23 cellular contexts compared by ENCODE assay signal in genomic region chr5:150121448-150122157, GRCh38. TPM values are rescaled to one million over a fixed set of nuclear protein-coding genes. Genes with fewer than 3 reads are reported as not detected.
DNase-seq lines count a peak whose midpoint lies in the region; ATAC-seq, FAIRE-seq and TF ChIP-seq lines count a peak whose summit lies in the region.
"Had no signal": no experiment of that assay in that cellular context is flagged by ENCODE, and none has a peak within 500 bp of the region (broad histone marks: within the 10 kb centered on the region; RNA-seq: fewer than 3 reads in every experiment).

No MANE protein-coding gene starts in this region.

- intact Hi-C loops in heart left ventricle (cut with DNase I) (loop anchor here in 1 of 10 donors (10.0 kb wide), 1 partner anchor 233 kb away; the partner anchor contains the start of gene TCOF1), left ventricle myocardium superior (cut with micrococcal nuclease) (no loop called here), GM12878 (cut with micrococcal nuclease; ENCODE audit: unreplicated experiment) (no loop called here), upper lobe of right lung (cut with DNase I) (no loop called here)

- H3K4me1 ChIP-seq in heart left ventricle (peaks cover 0 to 28% (median 0%) of the 10 kb centered on the region in 12 donors), GM12878 (ENCODE audit: control insufficient read depth, insufficient read depth, low read length) (no peaks in the 10 kb centered on the region), upper lobe of right lung (peaks cover 6% of the 10 kb centered on the region)
- H3K4me1 ChIP-seq: gastroesophageal sphincter, SJCRH30 had no signal

- no TSS peak for BruUV-seq in GM12878 (replicated peaks; lab: Mats Ljungman, UMichigan)

- POLR2A ChIA-PET in GM12878 (lab: Charles Lee), result no interaction called here

- no peak for TF ChIP-seq POLR2A in heart left ventricle (IDR thresholded peaks at IDR 0.05)
- TF ChIP-seq POLR2A in GM12878 (IDR thresholded peaks at IDR 0.05; ENCODE audit: low read depth, low read length), result no peak

- no peaks in the 10 kb centered on the region for H4K20me1 ChIP-seq in GM12878 (ENCODE audit: control insufficient read depth, insufficient read depth)

- SMC1A ChIA-PET in GM12878 (lab: Charles Lee; ENCODE audit: uncharacterized antibody, unreplicated experiment), result interaction anchor here (0.6 to 1.5 kb wide), 5 partner anchors 9 to 171 kb away, joined by 3 to 6 read pairs (median 4); no protein-coding TSS in a partner anchor

- TF ChIP-seq CTCF in heart left ventricle (IDR thresholded peaks at IDR 0.05) (no peak), GM12878 (IDR thresholded peaks at IDR 0.05 in 2 of 3, conservative IDR thresholded peaks at IDR 0.05 in 1 of 3; ENCODE audit: control insufficient read depth in 2 of 3, extremely low read depth in 1 of 3, insufficient read depth in 1 of 3, low read depth in 3 of 3, low read length in 3 of 3) (no peak), upper lobe of right lung (IDR thresholded peaks at IDR 0.05) (no peak)

- in situ Hi-C loops in GM12878 (cut with MboI), result no loop called here

- TF ChIP-seq EP300 in GM12878 (IDR thresholded peaks at IDR 0.05; ENCODE audit: borderline replicate concordance in 1 of 2, control insufficient read depth in 1 of 2, low read depth in 2 of 2, low read length in 2 of 2), result no peak

- no peak for FAIRE-seq in GM12878 (lab: Jason Lieb, UNC)
- FAIRE-seq: G401.6 had no signal

- peaks cover 0 to 97% (median 47%) of the 10 kb centered on the region in 9 donors for H3K36me3 ChIP-seq in heart left ventricle
- no peaks in the 10 kb centered on the region for H3K36me3 ChIP-seq in GM12878 (ENCODE audit: control insufficient read depth in 2 of 2, insufficient read depth in 2 of 2, low read length in 1 of 2)
- peaks cover 52% of the 10 kb centered on the region for H3K36me3 ChIP-seq in upper lobe of right lung
- H3K36me3 ChIP-seq: neural progenitor cell, SJCRH30 had no signal

- 93 to 94% (median 94%) methylated on average over 14 of the region's 14 CpGs for WGBS in heart left ventricle, 4 donors
- WGBS in GM12878 (ENCODE audit: insufficient coverage, insufficient replicate concordance, low lambda C conversion rate, missing lambda C conversion rate), result 43% methylated on average over 14 of the region's 14 CpGs

- H3K27ac ChIP-seq in heart left ventricle, result peak overlapping the region in 1 of 12 donors; percentile 11
- H3K27ac ChIP-seq in GM12878 (ENCODE audit: control insufficient read depth, insufficient read depth), result no peak overlapping the region
- H3K27ac ChIP-seq in upper lobe of right lung, result no peak overlapping the region
- H3K27ac ChIP-seq: gastroesophageal sphincter, neural progenitor cell, SJCRH30, VCaP had no signal

- DNase-seq in heart left ventricle, result peak in 4 of 5 donors; percentile 9 to 37 (median 16)
- DNase-seq in left ventricle myocardium superior, result no peak
- DNase-seq in GM12878 (ENCODE audit: low read depth, low spot score), result no peak
- DNase-seq in mesenteric fat pad (ENCODE audit: low spot score), result peak; percentile 83
- DNase-seq in upper lobe of right lung, result peak; percentile 57
- no peak for DNase-seq in SIG-M5 (lab: John Stamatoyannopoulos, UW)
- no peak for DNase-seq in 8988T
- DNase-seq in activated CD4-positive, alpha-beta T cell treated with anti-CD3 and anti-CD28 coated beads, Interleukin-2, amount 50 U/mL, for 1 hour, result no peak
- DNase-seq: activated gamma-delta T cell, activated T-cell treated with anti-CD3 and anti-CD28 coated beads for 4 hours, DMS 273 treated with DMSO at 0.1 percent for 48 hours, KG1, midbrain, NCI-H2029, NCI-H345, SJCRH30 had no signal

- no peaks in the 10 kb centered on the region for H3K9me3 ChIP-seq in heart left ventricle
- no peaks in the 10 kb centered on the region for H3K9me3 ChIP-seq in GM12878 (replicated peaks; ENCODE audit: control insufficient read depth, insufficient read depth, low read length)
- H3K9me3 ChIP-seq in upper lobe of right lung, result no peaks in the 10 kb centered on the region
- H3K9me3 ChIP-seq: gastroesophageal sphincter, SJCRH30 had no signal

- CTCF ChIA-PET in GM12878 (lab: Yijun Ruan, JAX), result interaction anchor here (0.8 to 2.6 kb wide), 23 partner anchors 9 to 204 kb away, joined by 3 to 17 read pairs (median 4); no protein-coding TSS in a partner anchor

- H3K27me3 ChIP-seq in heart left ventricle (no peaks in the 10 kb centered on the region), GM12878 (replicated peaks in 1 of 2; ENCODE audit: control insufficient read depth in 2 of 2, insufficient read depth in 2 of 2, low read length in 1 of 2) (no peaks in the 10 kb centered on the region), upper lobe of right lung (no peaks in the 10 kb centered on the region)
- H3K27me3 ChIP-seq: gastroesophageal sphincter, neural progenitor cell, SJCRH30 had no signal

- H2AFZ ChIP-seq in GM12878 (ENCODE audit: control insufficient read depth, low read depth, low read length), result peak overlapping the region; percentile 56
- H2AFZ ChIP-seq: neural progenitor cell had no signal

- ATAC-seq in heart left ventricle (no peak), left ventricle myocardium superior (no peak), GM12878 (no peak), upper lobe of right lung (no peak)
- ATAC-seq: gastroesophageal sphincter had no signal

- no peak overlapping the region for H3K9ac ChIP-seq in GM12878 (ENCODE audit: control insufficient read depth, insufficient read depth, low read length)
- H3K9ac ChIP-seq: neural progenitor cell had no signal

- RAD21 ChIA-PET in GM12878 (lab: Charles Lee; ENCODE audit: unreplicated experiment), result interaction anchor here (0.6 to 1.7 kb wide), 6 partner anchors 39 to 146 kb away, joined by 3 to 4 read pairs (median 4); no protein-coding TSS in a partner anchor

- H3K4me3 ChIP-seq in heart left ventricle, result no peak overlapping the region
- no peak overlapping the region for H3K4me3 ChIP-seq in GM12878
- H3K4me3 ChIP-seq in upper lobe of right lung, result no peak overlapping the region
- H3K4me3 ChIP-seq: gastroesophageal sphincter, neural progenitor cell, SJCRH30 had no signal

- H3K4me2 ChIP-seq in GM12878 (ENCODE audit: control insufficient read depth, insufficient read depth), result no peak overlapping the region
- H3K4me2 ChIP-seq: neural progenitor cell had no signal

- no peaks in the 10 kb centered on the region for H3K79me2 ChIP-seq in GM12878 (ENCODE audit: control insufficient read depth, insufficient read depth, low read length)

- no peak for TF ChIP-seq RAD21 in GM12878 (IDR thresholded peaks at IDR 0.05; ENCODE audit: insufficient read depth, low read depth, low read length)

RNA-seq across cellular contexts. Expression of gene PDGFRB, which starts 34.0 kb away (rescaled TPM):
- 100 to 1,000 TPM in 3 of 9 donors, 10 to 100 TPM in 6; 28.3 to 112 (median 45.6) TPM for total RNA-seq in heart left ventricle
- polyA plus RNA-seq in heart left ventricle, result 10 to 100 TPM; 27.6 to 53.1 TPM
- 47.8 TPM for total RNA-seq in left ventricle myocardium superior
- total RNA-seq in GM12878 (2013; cell fraction: nucleolus; rRNA removed), result 33.8 and 34.4 TPM in 2 replicates
- 1.8 and 3.0 TPM in 2 replicates for total RNA-seq in GM12878 (2014; rRNA removed)
- total RNA-seq in GM12878 (2014; rRNA removed; fragmentation: Illumina TruSeq; extraction: Trizol), result 1.2 and 1.4 TPM in 2 replicates
- 2.2 and 3.3 TPM in 2 replicates for total RNA-seq in GM12878 (2021)
- 0.93 TPM for polyA plus RNA-seq in GM12878 (2011; ENCODE audit: low read depth)
- 0.64 and 0.65 TPM in 2 replicates for polyA plus RNA-seq in GM12878 (2011; rRNA removed)
- 0.87 and 1.5 TPM in 2 replicates for polyA plus RNA-seq in GM12878 (2011; cell fraction: cytosol; rRNA removed)
- 2.1 and 4.4 TPM in 2 replicates for polyA plus RNA-seq in GM12878 (2011; cell fraction: nucleus; rRNA removed)
- 2.0 and 2.7 TPM in 2 replicates for polyA plus RNA-seq in GM12878 (2012)
- 0.41 and 0.90 TPM in 2 replicates for polyA plus RNA-seq in GM12878 (2014; fragmentation: Illumina TruSeq; extraction: Trizol)
- polyA plus RNA-seq in GM12878 (2014; fragmentation: Nextera tagmentation; extraction: Ambion mirVana), result under 1 TPM; 0.02 to 0.16 TPM
- polyA plus RNA-seq in GM12878 (2014; rRNA removed), result 0.94 and 2.1 TPM in 2 replicates
- 1 to 10 TPM; 1.5 to 1.7 TPM for polyA plus RNA-seq in GM12878 (2016; fragmentation: Nextera tagmentation; extraction: Ambion mirVana)
- 2.6 and 2.8 TPM in 2 replicates for polyA minus RNA-seq in GM12878 (2011; rRNA and poly(A)+ RNA removed)
- polyA minus RNA-seq in GM12878 (2011; cell fraction: cytosol; rRNA and poly(A)+ RNA removed), result 0.94 and 1.6 TPM in 2 replicates
- 2.8 and 4.2 TPM in 2 replicates for polyA minus RNA-seq in GM12878 (2011; cell fraction: nucleus; rRNA and poly(A)+ RNA removed)
- total RNA-seq in mesenteric fat pad, result 201 TPM
- total RNA-seq in upper lobe of right lung, result 120 TPM
- total RNA-seq: CD4-positive, CD25-positive, alpha-beta regulatory T cell had no signal

RNA-seq across cellular contexts. Expression of gene CSF1R, which starts 35.2 kb away (rescaled TPM):
- total RNA-seq in heart left ventricle, result 100 to 1,000 TPM in 1 of 9 donors, 10 to 100 TPM in 6, 1 to 10 TPM in 2; 5.8 to 143 (median 12.0) TPM
- 1 to 10 TPM; 5.0 to 5.6 TPM for polyA plus RNA-seq in heart left ventricle
- 20.1 TPM for total RNA-seq in left ventricle myocardium superior
- 9.9 TPM in 2 replicates for total RNA-seq in GM12878 (2013; cell fraction: nucleolus; rRNA removed)
- 2.0 and 2.4 TPM in 2 replicates for total RNA-seq in GM12878 (2014; rRNA removed)
- 0.63 and 0.69 TPM in 2 replicates for total RNA-seq in GM12878 (2014; rRNA removed; fragmentation: Illumina TruSeq; extraction: Trizol)
- total RNA-seq in GM12878 (2021), result 3.6 and 4.4 TPM in 2 replicates
- polyA plus RNA-seq in GM12878 (2011; ENCODE audit: low read depth), result 0.34 TPM
- polyA plus RNA-seq in GM12878 (2011; rRNA removed), result 0.73 and 1.7 TPM in 2 replicates
- polyA plus RNA-seq in GM12878 (2011; cell fraction: cytosol; rRNA removed), result 2.0 and 2.1 TPM in 2 replicates
- 2.5 and 3.6 TPM in 2 replicates for polyA plus RNA-seq in GM12878 (2011; cell fraction: nucleus; rRNA removed)
- 0.64 and 0.76 TPM in 2 replicates for polyA plus RNA-seq in GM12878 (2012)
- polyA plus RNA-seq in GM12878 (2014; fragmentation: Illumina TruSeq; extraction: Trizol), result 0.97 and 2.3 TPM in 2 replicates
- under 1 TPM; 0.35 to 0.38 TPM for polyA plus RNA-seq in GM12878 (2014; fragmentation: Nextera tagmentation; extraction: Ambion mirVana)
- 2.8 and 3.2 TPM in 2 replicates for polyA plus RNA-seq in GM12878 (2014; rRNA removed)
- under 1 TPM; 0.47 to 0.79 TPM for polyA plus RNA-seq in GM12878 (2016; fragmentation: Nextera tagmentation; extraction: Ambion mirVana)
- polyA minus RNA-seq in GM12878 (2011; rRNA and poly(A)+ RNA removed), result 2.0 and 3.2 TPM in 2 replicates
- 0.80 and 0.83 TPM in 2 replicates for polyA minus RNA-seq in GM12878 (2011; cell fraction: cytosol; rRNA and poly(A)+ RNA removed)
- 0.48 and 1.2 TPM in 2 replicates for polyA minus RNA-seq in GM12878 (2011; cell fraction: nucleus; rRNA and poly(A)+ RNA removed)
- total RNA-seq in mesenteric fat pad, result 58.6 TPM
- total RNA-seq in upper lobe of right lung, result 48.7 TPM
- total RNA-seq: CD4-positive, CD25-positive, alpha-beta regulatory T cell; pulmonary artery endothelial cell had no signal

RNA-seq across cellular contexts. Expression of gene CDX1, which starts 45.0 kb away (rescaled TPM):
- total RNA-seq in heart left ventricle (under 1 TPM in 2 of 9 donors, not detected in 7; 0.29 TPM), left ventricle myocardium superior (not detected), GM12878 (2014; rRNA removed) (not detected in 2 replicates), GM12878 (2014; rRNA removed; fragmentation: Illumina TruSeq; extraction: Trizol) (not detected in 2 replicates), GM12878 (2021) (not detected in 2 replicates), mesenteric fat pad (0.35 TPM), upper lobe of right lung (not detected)
- polyA plus RNA-seq in heart left ventricle (under 1 TPM in 1 of 2 donors, not detected in 1; 0.17 TPM), GM12878 (2011; rRNA removed) (not detected in 2 replicates), GM12878 (2014; fragmentation: Illumina TruSeq; extraction: Trizol) (not detected in 2 replicates), GM12878 (2014; fragmentation: Nextera tagmentation; extraction: Ambion mirVana) (not detected), GM12878 (2014; rRNA removed) (not detected in 2 replicates), GM12878 (2016; fragmentation: Nextera tagmentation; extraction: Ambion mirVana) (not detected)
- not detected in 2 replicates for total RNA-seq in GM12878 (2013; cell fraction: nucleolus; rRNA removed)
- polyA plus RNA-seq in GM12878 (2011; ENCODE audit: low read depth), result not detected
- not detected in 2 replicates for polyA plus RNA-seq in GM12878 (2011; cell fraction: cytosol; rRNA removed)
- polyA plus RNA-seq in GM12878 (2011; cell fraction: nucleus; rRNA removed), result not detected in 2 replicates
- polyA plus RNA-seq in GM12878 (2012), result not detected in 2 replicates
- not detected in 2 replicates for polyA minus RNA-seq in GM12878 (2011; rRNA and poly(A)+ RNA removed)
- polyA minus RNA-seq in GM12878 (2011; cell fraction: cytosol; rRNA and poly(A)+ RNA removed), result not detected in 2 replicates
- not detected in 2 replicates for polyA minus RNA-seq in GM12878 (2011; cell fraction: nucleus; rRNA and poly(A)+ RNA removed)
- total RNA-seq: CD4-positive, CD25-positive, alpha-beta regulatory T cell; gastroesophageal sphincter; pulmonary artery endothelial cell; SJCRH30; subcutaneous adipose tissue had no signal
- polyA plus RNA-seq: CD4-positive, CD25-positive, alpha-beta regulatory T cell had no signal

Comparison
In these comparisons a context has a peak if more than half of its experiments do, and no peak if none do; other contexts are left out.
1. DNase-seq: peak in heart left ventricle (4 of 5), mesenteric fat pad (single experiment) and upper lobe of right lung (single experiment); none in left ventricle myocardium superior (single experiment), GM12878 (single experiment), SIG-M5 (single experiment), 8988T (single experiment) and activated CD4-positive, alpha-beta T cell treated with anti-CD3 and anti-CD28 coated beads, Interleukin-2, amount 50 U/mL, for 1 hour (single experiment).